In genomic region chr17:17042381-17042736, GRCh38 we compare ENCODE assay signal across 7 cellular contexts. TPM values are rescaled to one million over a fixed set of nuclear protein-coding genes. Genes with fewer than 3 reads are reported as not detected.
DNase-seq lines count a peak whose midpoint lies in the region; ATAC-seq, FAIRE-seq and TF ChIP-seq lines count a peak whose summit lies in the region.

A gene with protein sequence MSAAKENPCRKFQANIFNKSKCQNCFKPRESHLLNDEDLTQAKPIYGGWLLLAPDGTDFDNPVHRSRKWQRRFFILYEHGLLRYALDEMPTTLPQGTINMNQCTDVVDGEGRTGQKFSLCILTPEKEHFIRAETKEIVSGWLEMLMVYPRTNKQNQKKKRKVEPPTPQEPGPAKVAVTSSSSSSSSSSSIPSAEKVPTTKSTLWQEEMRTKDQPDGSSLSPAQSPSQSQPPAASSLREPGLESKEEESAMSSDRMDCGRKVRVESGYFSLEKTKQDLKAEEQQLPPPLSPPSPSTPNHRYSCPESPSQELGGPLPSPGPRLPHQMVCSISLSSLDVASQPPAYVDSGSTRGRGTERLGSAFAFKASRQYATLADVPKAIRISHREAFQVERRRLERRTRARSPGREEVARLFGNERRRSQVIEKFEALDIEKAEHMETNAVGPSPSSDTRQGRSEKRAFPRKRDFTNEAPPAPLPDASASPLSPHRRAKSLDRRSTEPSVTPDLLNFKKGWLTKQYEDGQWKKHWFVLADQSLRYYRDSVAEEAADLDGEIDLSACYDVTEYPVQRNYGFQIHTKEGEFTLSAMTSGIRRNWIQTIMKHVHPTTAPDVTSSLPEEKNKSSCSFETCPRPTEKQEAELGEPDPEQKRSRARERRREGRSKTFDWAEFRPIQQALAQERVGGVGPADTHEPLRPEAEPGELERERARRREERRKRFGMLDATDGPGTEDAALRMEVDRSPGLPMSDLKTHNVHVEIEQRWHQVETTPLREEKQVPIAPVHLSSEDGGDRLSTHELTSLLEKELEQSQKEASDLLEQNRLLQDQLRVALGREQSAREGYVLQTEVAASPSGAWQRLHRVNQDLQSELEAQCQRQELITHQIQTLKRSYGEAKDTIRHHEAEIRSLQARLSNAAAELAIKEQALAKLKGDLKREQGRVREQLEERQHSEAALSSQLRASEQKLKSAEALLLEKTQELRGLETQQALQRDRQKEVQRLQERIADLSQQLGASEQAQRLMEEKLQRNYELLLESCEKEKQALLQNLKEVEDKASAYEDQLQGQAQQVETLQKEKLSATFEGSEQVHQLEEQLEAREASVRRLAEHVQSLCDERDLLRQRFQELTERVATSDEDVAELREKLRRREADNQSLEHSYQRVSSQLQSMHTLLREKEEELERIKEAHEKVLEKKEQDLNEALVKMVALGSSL (N-terminal part only) (plus strand): TSS chr17:17042457. CDS start chr17:17042849, 392 bp downstream.

- peaks cover 21% of the 10 kb centered on the region for H3K4me1 ChIP-seq in cardiac muscle cell (ENCODE audit: low read depth)

- H3K36me3 ChIP-seq in cardiac muscle cell: no peaks in the 10 kb centered on the region

- no peak for ATAC-seq in GM19324 (IDR thresholded peaks at IDR 0.05; ENCODE audit: low FRiP score, unreplicated experiment)

- no peaks in the 10 kb centered on the region for H3K27me3 ChIP-seq in cardiac muscle cell

- H3K4me3 ChIP-seq in WI38 (ENCODE audit: low read depth, low read length): peak within 1 kb of the TSS; percentile 91
- H3K4me3 ChIP-seq in cardiac muscle cell: peak within 1 kb of the TSS; percentile 95

- DNase-seq in H54 (ENCODE audit: insufficient read length, low spot score) (no peak), cardiac muscle cell (ENCODE audit: low read depth in 1 of 2, low spot score in 1 of 2) (no peak), renal cortical epithelial cell (ENCODE audit: low read depth) (no peak), NAMALWA (ENCODE audit: low spot score) (no peak), activated gamma-delta T cell treated with Interleukin-2 at 50 U/mL for 16 hours (no peak)

- no peak for TF ChIP-seq CTCF in WI38 (IDR thresholded peaks at IDR 0.05; ENCODE audit: low read depth, low read length)
- no peak for TF ChIP-seq CTCF in cardiac muscle cell (IDR thresholded peaks at IDR 0.05; ENCODE audit: low read depth, low read length)

- FAIRE-seq in H54 (lab: Jason Lieb, UNC): no peak

- H3K27ac ChIP-seq in cardiac muscle cell: peak within 1 kb of the TSS; percentile 11

- H3K9me3 ChIP-seq in cardiac muscle cell (ENCODE audit: low read depth): no peaks in the 10 kb centered on the region

- TF ChIP-seq POLR2A in H54 (IDR thresholded peaks at IDR 0.05; ENCODE audit: low read depth, low read length): peak; percentile 79

RNA-seq across cellular contexts. Expression of the gene that starts here (rescaled TPM):
- total RNA-seq in cardiac muscle cell: 90.9 and 172 TPM in 2 replicates
- 80.4 and 117 TPM in 2 replicates for polyA plus RNA-seq in cardiac muscle cell
- total RNA-seq in renal cortical epithelial cell: 66.7 and 103 TPM in 2 replicates
